18 cellular contexts compared by ENCODE assay signal in the genomic region with DNA sequence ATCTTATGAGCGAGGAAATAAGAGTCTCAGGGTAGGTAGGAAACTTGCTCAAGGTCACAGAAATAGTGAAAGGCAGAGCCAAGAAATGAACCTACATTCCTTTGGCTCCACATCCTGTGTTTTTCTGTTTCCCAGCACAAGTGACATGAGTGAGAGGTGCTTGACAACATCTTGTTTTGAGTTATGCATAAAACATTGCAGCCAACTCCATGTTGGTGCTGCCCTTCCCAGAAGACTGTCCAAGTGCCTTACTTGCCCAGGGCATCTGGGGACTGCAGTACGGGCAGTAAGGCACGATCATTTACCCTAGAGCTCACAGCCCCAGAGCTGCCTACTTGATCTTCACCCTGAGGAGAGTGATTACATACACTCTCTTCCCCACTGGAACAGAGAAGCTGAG.
DNase-seq lines count a peak whose midpoint lies in the region; ATAC-seq and TF ChIP-seq lines count a peak whose summit lies in the region.
"Had no signal": no experiment of that assay in that cellular context is flagged by ENCODE, and none has a peak within 500 bp of the region (broad histone marks: within the 10 kb centered on the region; RNA-seq: fewer than 3 reads in every experiment).

No MANE protein-coding gene starts in this region.

- H4K20me1 ChIP-seq in GM23338 (replicated peaks; ENCODE audit: insufficient read depth): no peaks in the 10 kb centered on the region

- intact Hi-C loops in sciatic nerve (cut with DNase I): no loop called here

- H2AFZ ChIP-seq in GM23338: no peak overlapping the region

- no peaks in the 10 kb centered on the region for H3K79me2 ChIP-seq in GM23338 (replicated peaks; ENCODE audit: insufficient read depth)

- CTCF ChIA-PET in HEK293T (lab: Yijun Ruan, JAX): no interaction called here

- H3K4me3 ChIP-seq in GM23338 (no peak overlapping the region), coronary artery (no peak overlapping the region)
- H3K4me3 ChIP-seq: A549, MG63, SJCRH30 had no signal

- no peaks in the 10 kb centered on the region for H3K36me3 ChIP-seq in GM23338 (ENCODE audit: insufficient read depth)
- H3K36me3 ChIP-seq: MG63, SJCRH30 had no signal

- H3K27ac Mint-ChIP-seq in GM23338: no peak overlapping the region

- POLR2A ChIA-PET in HEK293T (lab: Yijun Ruan, JAX): no interaction called here

- no peak for TF ChIP-seq CTCF in GM23338 (conservative IDR thresholded peaks at IDR 0.05; ENCODE audit: low read depth in 2 of 2)
- TF ChIP-seq CTCF in coronary artery (IDR thresholded peaks at IDR 0.05): no peak

- H3K4me1 ChIP-seq in GM23338 (ENCODE audit: insufficient read depth): peaks cover 18% of the 10 kb centered on the region
- H3K4me1 ChIP-seq: Caco-2 had no signal

- no peaks in the 10 kb centered on the region for H3K9me3 Mint-ChIP-seq in GM23338

- H3K4me3 Mint-ChIP-seq in GM23338: no peak overlapping the region

- peaks cover 9% of the 10 kb centered on the region for H3K9me2 ChIP-seq in GM23338 (ENCODE audit: insufficient read depth)

- peaks cover 7% of the 10 kb centered on the region for H3K27me3 Mint-ChIP-seq in GM23338 (ENCODE audit: insufficient read depth, low read depth, poor library complexity)

- peak overlapping the region; percentile 7; the same call in 1 of the 2 replicates for H3K4me2 ChIP-seq in GM23338
- H3K4me2 ChIP-seq: KMS-11 had no signal

- H3K4me1 Mint-ChIP-seq in GM23338: peaks cover 22% of the 10 kb centered on the region

- H3K36me3 Mint-ChIP-seq in GM23338 (ENCODE audit: low read depth): no peaks in the 10 kb centered on the region

- no peaks in the 10 kb centered on the region for H3F3A ChIP-seq in GM23338 (replicated peaks; ENCODE audit: low read depth)

- H3K27ac ChIP-seq in GM23338 (ENCODE audit: low read depth) (no peak overlapping the region), coronary artery (peak overlapping the region; percentile 44 to 83)
- H3K27ac ChIP-seq: KMS-11, SJCRH30 had no signal

- no peak for DNase-seq in GM23338 (ENCODE audit: low spot score)
- no peak for DNase-seq in coronary artery (ENCODE audit: low spot score)
- peak; percentile 16 for DNase-seq in kidney tubule cell (ENCODE audit: low spot score)
- no peak for DNase-seq in sciatic nerve (ENCODE audit: low spot score)
- no peak for DNase-seq in activated effector memory CD4-positive, alpha-beta T cell treated with Interleukin-2 at 50 U/mL for 16 hours
- DNase-seq in activated CD4-positive, alpha-beta T cell treated with anti-CD3 and anti-CD28 coated beads for 4 hours: no peak
- DNase-seq in HEK293T (ENCODE audit: extremely low spot score): no peak
- DNase-seq: Caco-2, DMS53, MG63, NCI-H1105, NCI-H1694 treated with DMSO at 0.1 percent for 48 hours, NCI-H446, NCI-H82, SJCRH30 had no signal

- no peaks in the 10 kb centered on the region for H3K27me3 ChIP-seq in GM23338 (ENCODE audit: insufficient read depth)
- H3K27me3 ChIP-seq: MG63, SJCRH30 had no signal

- no peak for ATAC-seq in GM23338
- peak; percentile 24 for ATAC-seq in sciatic nerve
- no peak for ATAC-seq in GM19452 (IDR thresholded peaks at IDR 0.05; ENCODE audit: unreplicated experiment)

TF ChIP-seq in GM23338, 12 proteins besides CTCF, POLR2A, EP300 and RAD21 (continues in another document):
- TF ChIP-seq EZH2 (IDR thresholded peaks at IDR 0.05; ENCODE audit: low read depth, unreplicated experiment) (no peak), JUNB (IDR thresholded peaks at IDR 0.05; ENCODE audit: unreplicated experiment) (no peak)

TF ChIP-seq in HEK293T, 16 proteins besides CTCF, POLR2A, EP300 and RAD21:
- TF ChIP-seq FOXA1 (IDR thresholded peaks at IDR 0.05) (no peak), TARDBP (IDR thresholded peaks at IDR 0.05) (no peak), L3MBTL2 (conservative IDR thresholded peaks at IDR 0.05) (no peak), SP1 (IDR thresholded peaks at IDR 0.05) (no peak), SUZ12 (IDR thresholded peaks at IDR 0.05) (no peak), HDGF (IDR thresholded peaks at IDR 0.05; ENCODE audit: borderline replicate concordance) (no peak), ELF4 (IDR thresholded peaks at IDR 0.05) (no peak), CTBP1 (IDR thresholded peaks at IDR 0.05; ENCODE audit: borderline replicate concordance) (no peak), FOXM1 (IDR thresholded peaks at IDR 0.05; ENCODE audit: borderline replicate concordance) (no peak), BHLHE40 (IDR thresholded peaks at IDR 0.05; ENCODE audit: borderline replicate concordance) (no peak), FOXK2 (IDR thresholded peaks at IDR 0.05) (no peak), ARNT (IDR thresholded peaks at IDR 0.05) (no peak), LEF1 (IDR thresholded peaks at IDR 0.05; ENCODE audit: borderline replicate concordance) (no peak), NFRKB (IDR thresholded peaks at IDR 0.05) (no peak), ZNF384 (IDR thresholded peaks at IDR 0.05) (no peak)
- TF ChIP-seq, protein P1, sequence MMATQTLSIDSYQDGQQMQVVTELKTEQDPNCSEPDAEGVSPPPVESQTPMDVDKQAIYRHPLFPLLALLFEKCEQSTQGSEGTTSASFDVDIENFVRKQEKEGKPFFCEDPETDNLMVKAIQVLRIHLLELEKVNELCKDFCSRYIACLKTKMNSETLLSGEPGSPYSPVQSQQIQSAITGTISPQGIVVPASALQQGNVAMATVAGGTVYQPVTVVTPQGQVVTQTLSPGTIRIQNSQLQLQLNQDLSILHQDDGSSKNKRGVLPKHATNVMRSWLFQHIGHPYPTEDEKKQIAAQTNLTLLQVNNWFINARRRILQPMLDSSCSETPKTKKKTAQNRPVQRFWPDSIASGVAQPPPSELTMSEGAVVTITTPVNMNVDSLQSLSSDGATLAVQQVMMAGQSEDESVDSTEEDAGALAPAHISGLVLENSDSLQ (IDR thresholded peaks at IDR 0.05): no peak
